ENCODE assay signal across 1 cellular context in the genomic region with DNA sequence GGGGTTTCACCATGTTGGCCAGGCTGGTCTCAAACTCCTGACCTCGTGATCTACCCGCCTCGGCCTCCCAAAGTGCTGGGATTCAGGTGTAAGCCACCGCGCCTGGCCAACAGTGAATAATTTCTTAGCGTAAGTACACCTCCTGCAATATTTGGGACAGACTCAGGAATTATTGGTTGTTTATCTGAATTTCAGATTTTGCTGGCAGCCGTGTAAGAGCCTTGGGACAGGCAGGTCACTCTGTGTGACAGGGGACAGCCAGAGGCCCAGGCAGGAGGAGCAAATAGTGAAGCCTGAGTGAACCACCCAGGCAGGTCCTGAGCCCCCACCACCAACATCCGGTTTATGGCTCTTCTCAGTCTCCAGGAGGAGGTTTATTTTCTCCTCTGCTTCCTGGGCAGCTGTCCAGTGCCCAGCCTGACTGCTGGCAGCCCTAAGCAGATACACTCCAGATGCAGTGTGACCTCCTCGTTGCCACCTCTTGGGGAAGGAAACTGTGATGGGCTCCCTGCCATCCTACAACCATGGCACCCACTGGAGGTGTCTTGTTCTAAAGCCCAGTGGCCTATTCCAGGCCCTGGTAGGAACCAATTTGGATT.
TF ChIP-seq lines count a peak whose summit lies in the region.

No MANE protein-coding gene starts in this region.

TF ChIP-seq in WTC11, 78 proteins besides CTCF, POLR2A, EP300 and RAD21 (continued from another document):
- TF ChIP-seq, protein P1, sequence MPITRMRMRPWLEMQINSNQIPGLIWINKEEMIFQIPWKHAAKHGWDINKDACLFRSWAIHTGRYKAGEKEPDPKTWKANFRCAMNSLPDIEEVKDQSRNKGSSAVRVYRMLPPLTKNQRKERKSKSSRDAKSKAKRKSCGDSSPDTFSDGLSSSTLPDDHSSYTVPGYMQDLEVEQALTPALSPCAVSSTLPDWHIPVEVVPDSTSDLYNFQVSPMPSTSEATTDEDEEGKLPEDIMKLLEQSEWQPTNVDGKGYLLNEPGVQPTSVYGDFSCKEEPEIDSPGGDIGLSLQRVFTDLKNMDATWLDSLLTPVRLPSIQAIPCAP (CRISPR knock-in tag; IDR thresholded peaks at IDR 0.05), result no peak
- TF ChIP-seq, protein P2, sequence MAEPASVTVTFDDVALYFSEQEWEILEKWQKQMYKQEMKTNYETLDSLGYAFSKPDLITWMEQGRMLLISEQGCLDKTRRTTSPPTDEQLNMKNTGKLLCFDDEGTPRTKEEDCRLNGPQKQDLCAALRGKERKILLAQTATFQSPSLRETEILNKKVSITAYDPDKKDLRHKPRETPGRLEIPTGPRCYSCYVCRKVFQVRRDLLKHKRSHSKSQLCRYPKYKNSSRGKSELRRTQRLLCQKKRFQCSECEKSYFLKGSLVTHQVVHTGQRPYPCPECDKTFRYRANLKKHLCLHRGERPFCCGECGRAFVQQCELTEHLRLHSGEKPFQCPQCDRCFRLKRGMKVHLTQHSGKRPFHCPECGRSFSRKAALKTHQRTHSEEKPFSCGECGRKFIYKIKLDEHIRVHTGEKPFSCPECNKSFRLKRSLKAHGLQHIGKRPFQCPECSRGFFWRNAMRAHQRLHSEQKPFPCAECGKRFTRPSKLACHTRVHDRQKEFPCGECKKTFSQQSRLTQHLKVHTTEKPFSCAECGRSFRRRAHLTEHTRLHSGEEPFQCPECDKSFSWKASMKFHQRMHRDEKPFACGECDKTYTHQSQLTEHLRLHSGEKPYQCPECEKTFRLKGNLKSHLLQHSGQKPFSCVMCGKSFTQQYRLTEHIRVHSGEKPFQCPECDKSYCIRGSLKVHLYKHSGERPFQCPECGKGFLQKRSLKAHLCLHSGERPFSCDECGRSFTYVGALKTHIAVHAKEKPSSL (CRISPR knock-in tag; conservative IDR thresholded peaks at IDR 0.05), result no peak
- TF ChIP-seq ZNF219 (CRISPR knock-in tag; IDR thresholded peaks at IDR 0.05; ENCODE audit: borderline replicate concordance), result no peak
- TF ChIP-seq ESRRA (CRISPR knock-in tag; IDR thresholded peaks at IDR 0.05; ENCODE audit: borderline replicate concordance), result no peak
- no peak for TF ChIP-seq IRF2 (CRISPR knock-in tag; IDR thresholded peaks at IDR 0.05; ENCODE audit: borderline replicate concordance, low read depth)
